ENCODE assay signal across 9 cellular contexts in the genomic region with DNA sequence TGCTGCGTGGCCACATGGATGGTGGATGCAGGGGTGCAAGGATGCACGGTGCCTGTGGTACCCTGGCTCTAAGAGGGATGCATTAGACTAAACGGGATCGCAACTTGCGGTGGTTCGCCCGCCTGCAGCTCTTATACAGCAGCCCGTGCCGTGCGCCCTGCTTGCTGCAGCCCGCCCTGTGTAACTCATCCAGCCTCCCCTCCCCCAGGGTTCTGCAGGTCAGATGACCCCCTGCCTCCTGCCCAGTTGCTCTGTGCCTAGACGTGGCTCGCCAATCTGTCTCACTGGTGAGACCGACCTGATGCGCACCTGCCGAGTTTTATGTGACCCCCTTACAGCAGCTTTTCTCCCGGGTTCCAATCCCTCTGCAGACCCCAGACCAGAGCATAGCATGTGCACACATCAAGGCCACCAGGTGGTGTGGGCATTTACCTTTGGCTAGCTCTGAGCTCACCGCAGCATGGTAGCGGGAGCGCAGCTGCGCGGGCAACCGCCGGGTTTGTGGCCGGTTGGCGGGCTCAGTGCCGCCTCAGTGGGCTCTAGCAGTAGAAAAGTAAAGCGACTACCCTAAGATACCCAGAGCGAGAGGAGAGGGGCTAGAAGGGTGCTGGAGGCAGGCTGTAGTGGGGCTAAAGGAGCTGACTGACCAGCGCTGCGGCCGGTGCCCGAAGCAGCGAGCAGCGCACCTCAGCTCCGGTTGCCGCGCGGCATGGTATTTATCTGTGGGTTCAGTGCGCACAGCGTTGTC. TPM values are rescaled to one million over a fixed set of nuclear protein-coding genes. Genes with fewer than 3 reads are reported as not detected.
DNase-seq lines count a peak whose midpoint lies in the region; ATAC-seq and TF ChIP-seq lines count a peak whose summit lies in the region.
"Had no signal": no experiment of that assay in that cellular context is flagged by ENCODE, and none has a peak within 500 bp of the region (broad histone marks: within the 10 kb centered on the region; RNA-seq: fewer than 3 reads in every experiment).

No MANE protein-coding gene starts in this region.

- H3K9ac ChIP-seq in IMR-90 (ENCODE audit: low read depth, low read length) (no peak overlapping the region), duodenal mucosa (ENCODE audit: low read depth in 1 of 2, low read length in 2 of 2) (no peak overlapping the region)

- H3K14ac ChIP-seq in IMR-90 (replicated peaks; ENCODE audit: low read depth, low read length) = no peak overlapping the region

- H3K36me3 Mint-ChIP-seq in CD14-positive monocyte = peaks cover 0 to 4% of the 10 kb centered on the region in 2 donors
- no peaks in the 10 kb centered on the region for H3K36me3 Mint-ChIP-seq in natural killer cell treated with Interleukin-12 subunit alpha and Interleukin-12 subunit beta and Interleukin-15 and Interleukin-18, amount 100 ng/mL, for 72 hours

- TF ChIP-seq POLR2A in IMR-90 (IDR thresholded peaks at IDR 0.05; ENCODE audit: low read depth, low read length) = no peak

- H4K91ac ChIP-seq in IMR-90 (ENCODE audit: insufficient read depth, low read depth, low read length) = no peak overlapping the region; the same call in 1 of the 2 replicates

- peak overlapping the region; percentile 75 to 86 for H4K8ac ChIP-seq in IMR-90 (ENCODE audit: low read depth in 2 of 2, low read length in 2 of 2)

- no peak overlapping the region for H3K27ac ChIP-seq in IMR-90 (ENCODE audit: insufficient read depth, low read length)
- H3K27ac ChIP-seq in duodenal mucosa (ENCODE audit: low read depth, low read length) = no peak overlapping the region

- 66% methylated on average over 9 of the region's 41 CpGs; no CpG with 5 or more reads in 1 of the 2 experiments for WGBS in IMR-90 (ENCODE audit: extremely low coverage in 2 of 2, insufficient read length in 1 of 2), 2 experiments

- intact Hi-C loops in CD14-positive monocyte (cut with micrococcal nuclease) = loop anchor here in 1 of 2 donors (10.0 kb wide), 1 partner anchor 207 kb away; no protein-coding TSS in a partner anchor
- intact Hi-C loops in IMR-90 (cut with micrococcal nuclease) = loop anchor here (5.0 kb wide), 1 partner anchor 159 kb away; the partner anchor contains the start of gene NPEPL1

- 0 out of 2 replicates have a peak, but pooled peaks cover 2% of the 10 kb centered on the region for H3K9me1 ChIP-seq in IMR-90 (ENCODE audit: insufficient read depth, low read length)

- no peak overlapping the region for H2AK9ac ChIP-seq in IMR-90 (replicated peaks; ENCODE audit: low read depth, low read length, poor library complexity)

- peak overlapping the region; percentile 78 for H3K4me2 ChIP-seq in IMR-90 (ENCODE audit: low read depth, low read length)

- H4K20me1 ChIP-seq in IMR-90 (ENCODE audit: insufficient read depth, low read length) = no peaks in the 10 kb centered on the region; the same call in 1 of the 2 replicates

- H3K4me1 ChIP-seq in IMR-90 (ENCODE audit: control insufficient read depth, insufficient read depth, low read length) (peaks cover 2% of the 10 kb centered on the region; the same call in 1 of the 2 replicates), duodenal mucosa (ENCODE audit: control insufficient read depth in 1 of 2, insufficient read depth in 2 of 2, low read length in 2 of 2) (peaks cover 0 to 15% of the 10 kb centered on the region in 2 donors)

- H3K9me3 ChIP-seq in IMR-90 (ENCODE audit: control insufficient read depth, insufficient read depth, low read length) = no peaks in the 10 kb centered on the region
- H3K9me3 ChIP-seq in duodenal mucosa (ENCODE audit: control insufficient read depth in 1 of 2, low read length in 2 of 2) = no peaks in the 10 kb centered on the region

- H3K4ac ChIP-seq in IMR-90 (ENCODE audit: low read depth, low read length) = no peak overlapping the region

- no peak overlapping the region for H2AK5ac ChIP-seq in IMR-90 (ENCODE audit: low read depth, low read length)

- no peak overlapping the region for H2BK20ac ChIP-seq in IMR-90 (ENCODE audit: low read depth, low read length)

- ATAC-seq in IMR-90 (ENCODE audit: low read depth) = no peak; the same call in 1 of the 2 replicates
- no peak for ATAC-seq in natural killer cell treated with Interleukin-12 subunit alpha and Interleukin-12 subunit beta and Interleukin-15 and Interleukin-18, amount 100 ng/mL, for 72 hours
- ATAC-seq: Panc1 had no signal

- peak overlapping the region; percentile 91 for H4K5ac ChIP-seq in IMR-90 (ENCODE audit: low read depth, low read length)

- H3K36me3 ChIP-seq in IMR-90 (ENCODE audit: control insufficient read depth, insufficient read depth, low read length) (no peaks in the 10 kb centered on the region), duodenal mucosa (ENCODE audit: control insufficient read depth in 1 of 2, insufficient read depth in 2 of 2, low read length in 2 of 2) (no peaks in the 10 kb centered on the region)

- H3K27me3 Mint-ChIP-seq in CD14-positive monocyte (ENCODE audit: low read depth in 3 of 3) = peaks cover 70 to 89% (median 84%) of the 10 kb centered on the region in 3 donors
- H3K27me3 Mint-ChIP-seq in natural killer cell treated with Interleukin-12 subunit alpha and Interleukin-12 subunit beta and Interleukin-15 and Interleukin-18, amount 100 ng/mL, for 72 hours = peaks cover 30 to 44% of the 10 kb centered on the region in 2 donors

- H2BK5ac ChIP-seq in IMR-90 (ENCODE audit: low read depth, low read length, poor library complexity, severe bottlenecking) = no peak overlapping the region

- CTCF ChIA-PET in IMR-90 (lab: Yijun Ruan, JAX) = interaction anchor here (1.3 kb wide), 1 partner anchor 15 kb away, joined by 5 read pairs; no protein-coding TSS in a partner anchor

- H2BK120ac ChIP-seq in IMR-90 (ENCODE audit: low read depth, low read length) = no peak overlapping the region

- peaks cover 38% of the 10 kb centered on the region for H3K27me3 ChIP-seq in IMR-90 (ENCODE audit: control insufficient read depth, insufficient read depth, low read length)
- peaks cover 33 to 41% of the 10 kb centered on the region in 2 donors for H3K27me3 ChIP-seq in duodenal mucosa (ENCODE audit: control insufficient read depth in 1 of 2, insufficient read depth in 2 of 2, low read length in 2 of 2)

- H3K23ac ChIP-seq in IMR-90 (ENCODE audit: low read depth, low read length) = no peak overlapping the region

- H3K56ac ChIP-seq in IMR-90 (ENCODE audit: extremely low read depth, insufficient read depth, low read length) = no peak overlapping the region

- peaks cover 0 to 17% of the 10 kb centered on the region in 2 experiments; a peak in 3 of 4 replicates for H3K79me1 ChIP-seq in IMR-90 (ENCODE audit: low read depth in 1 of 2, low read length in 2 of 2)

- H3K4me3 ChIP-seq in IMR-90 (ENCODE audit: insufficient read depth, low read depth, low read length) (peak overlapping the region; percentile 88), duodenal mucosa (ENCODE audit: low read depth in 1 of 2, low read length in 2 of 2) (peak overlapping the region; percentile 67 to 68)

- dilution Hi-C loops in IMR-90 (cut with HindIII; ENCODE audit: low sequenced_read_pairs, unreplicated experiment) = no loop called here

- in situ Hi-C loops in IMR-90 (cut with MboI; ENCODE audit: low sequenced_read_pairs) = loop anchor here (10.0 kb wide), 2 partner anchors 377 to 627 kb away; partner anchors contain the start of gene ANKRD60

- H3K4me3 Mint-ChIP-seq in CD14-positive monocyte = peak overlapping the region; percentile 59 to 85
- H3K4me3 Mint-ChIP-seq in natural killer cell treated with Interleukin-12 subunit alpha and Interleukin-12 subunit beta and Interleukin-15 and Interleukin-18, amount 100 ng/mL, for 72 hours = peak overlapping the region; percentile 90

- DNase-seq in CD14-positive monocyte (ENCODE audit: low spot score) = no peak
- no peak for DNase-seq in IMR-90
- no peak for DNase-seq in natural killer cell treated with Interleukin-12 subunit alpha and Interleukin-12 subunit beta and Interleukin-15 and Interleukin-18, amount 100 ng/mL, for 72 hours (ENCODE audit: low spot score)
- DNase-seq in NCI-H1436 (lab: John Stamatoyannopoulos, UW) = no peak
- no peak for DNase-seq in NCI-H1105 treated with DMSO at 0.1 percent for 48 hours (lab: John Stamatoyannopoulos, UW)
- DNase-seq in pons (ENCODE audit: low spot score) = no peak
- no peak for DNase-seq in NCI-H1417 treated with DMSO at 0.1 percent for 48 hours (lab: John Stamatoyannopoulos, UW)

- no peak overlapping the region for H3K18ac ChIP-seq in IMR-90 (ENCODE audit: low read depth, low read length)

- peaks cover 31% of the 10 kb centered on the region for H3K4me1 Mint-ChIP-seq in CD14-positive monocyte
- H3K4me1 Mint-ChIP-seq in natural killer cell treated with Interleukin-12 subunit alpha and Interleukin-12 subunit beta and Interleukin-15 and Interleukin-18, amount 100 ng/mL, for 72 hours (ENCODE audit: low read depth in 2 of 2) = peaks cover 11 to 22% of the 10 kb centered on the region in 2 donors

- H2AFZ ChIP-seq in IMR-90 (replicated peaks; ENCODE audit: low read length, poor library complexity) = peak overlapping the region; percentile 89

- H2BK15ac ChIP-seq in IMR-90 (ENCODE audit: low read depth, low read length) = no peak overlapping the region

- no TSS peak for BruUV-seq in IMR-90 (replicated peaks; lab: Mats Ljungman, UMichigan)

- TF ChIP-seq CTCF in CD14-positive monocyte (IDR thresholded peaks at IDR 0.05) = no peak
- no peak for TF ChIP-seq CTCF in IMR-90 (conservative IDR thresholded peaks at IDR 0.05; ENCODE audit: low read depth, low read length)

- POLR2A ChIA-PET in IMR-90 (lab: Charles Lee; ENCODE audit: unreplicated experiment) = no interaction called here

- TF ChIP-seq RAD21 in IMR-90 (IDR thresholded peaks at IDR 0.05; ENCODE audit: low read length) = no peak

- H3K9me3 Mint-ChIP-seq in CD14-positive monocyte = peaks cover 10 to 47% (median 30%) of the 10 kb centered on the region in 7 donors
- H3K9me3 Mint-ChIP-seq in natural killer cell treated with Interleukin-12 subunit alpha and Interleukin-12 subunit beta and Interleukin-15 and Interleukin-18, amount 100 ng/mL, for 72 hours = no peaks in the 10 kb centered on the region

- no peak overlapping the region for H3K27ac Mint-ChIP-seq in CD14-positive monocyte
- H3K27ac Mint-ChIP-seq in natural killer cell treated with Interleukin-12 subunit alpha and Interleukin-12 subunit beta and Interleukin-15 and Interleukin-18, amount 100 ng/mL, for 72 hours = no peak overlapping the region

RNA-seq across cellular contexts. Expression of gene GNAS-AS1, which starts 0.7 kb away (rescaled TPM):
- polyA plus RNA-seq in CD14-positive monocyte (not detected), IMR-90 (2012; rRNA removed) (0.60 and 0.90 TPM in 2 replicates)
- 0.54 and 0.83 TPM in 2 replicates for total RNA-seq in IMR-90 (2012; rRNA removed)
- 0.57 and 0.74 TPM in 2 replicates for polyA plus RNA-seq in IMR-90 (2012; cell fraction: cytosol; rRNA removed)
- polyA plus RNA-seq in IMR-90 (2012; cell fraction: nucleus; rRNA removed; ENCODE audit: low replicate concordance) = 0.90 and 1.0 TPM in 2 replicates
- total RNA-seq in natural killer cell treated with Interleukin-12 subunit alpha and Interleukin-12 subunit beta and Interleukin-15 and Interleukin-18, amount 100 ng/mL, for 72 hours = 1 to 10 TPM in 1 of 2 donors, under 1 TPM in 1; 0.29 to 4.7 TPM

RNA-seq across cellular contexts. Expression of gene GNAS, which starts 1.1 kb away (rescaled TPM):
- polyA plus RNA-seq in CD14-positive monocyte (100 to 1,000 TPM; 109 to 124 TPM), IMR-90 (2012; rRNA removed) (1,064 and 1,356 TPM in 2 replicates)
- total RNA-seq in IMR-90 (2012; rRNA removed) = 377 and 397 TPM in 2 replicates
- polyA plus RNA-seq in IMR-90 (2012; cell fraction: cytosol; rRNA removed) = 1,777 and 2,021 TPM in 2 replicates
- polyA plus RNA-seq in IMR-90 (2012; cell fraction: nucleus; rRNA removed; ENCODE audit: low replicate concordance) = 1,041 and 1,061 TPM in 2 replicates
- 100 to 1,000 TPM; 459 to 740 TPM for total RNA-seq in natural killer cell treated with Interleukin-12 subunit alpha and Interleukin-12 subunit beta and Interleukin-15 and Interleukin-18, amount 100 ng/mL, for 72 hours
